7 cellular contexts compared by ENCODE assay signal in the genomic region with DNA sequence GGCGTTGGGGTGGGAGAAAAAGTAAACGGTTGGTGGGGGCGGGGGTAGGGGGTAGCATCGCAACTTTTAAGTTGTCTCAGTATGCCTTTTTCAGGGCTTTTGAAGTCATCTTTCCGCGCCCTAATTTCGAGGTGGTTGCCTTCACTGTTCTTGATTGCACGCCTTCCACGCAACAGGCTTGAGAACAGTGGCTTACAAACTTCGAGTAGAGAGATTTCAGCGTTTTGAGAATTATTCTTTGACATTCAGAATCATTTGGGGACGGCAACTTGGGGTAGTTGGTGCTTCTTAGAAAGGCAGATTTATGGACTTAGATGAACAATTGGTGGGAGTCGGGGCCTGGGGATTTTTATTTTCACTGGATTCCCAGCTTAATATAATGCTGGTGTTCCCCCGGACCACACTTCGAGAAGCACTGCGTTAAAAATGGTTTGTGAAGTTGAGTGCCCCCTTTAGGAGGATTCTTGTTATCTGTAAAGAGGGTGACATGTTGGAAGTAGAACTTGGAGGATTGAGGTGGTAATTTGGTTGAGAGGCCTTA. TPM values are rescaled to one million over a fixed set of nuclear protein-coding genes. Genes with fewer than 3 reads are reported as not detected.
DNase-seq lines count a peak whose midpoint lies in the region; ATAC-seq, FAIRE-seq and TF ChIP-seq lines count a peak whose summit lies in the region.

No MANE protein-coding gene starts in this region.

- DNase-seq in HCEC 1CT (peak; percentile 73), NCI-H226 (peak; percentile 36), esophagus squamous epithelium (lab: John Stamatoyannopoulos, UW) (no peak), naive B cell (peak; percentile 40), type B pancreatic cell (ENCODE audit: extremely low spot score, unreplicated experiment) (no peak)
- DNase-seq in activated CD4-positive, alpha-beta T cell treated with anti-CD3 and anti-CD28 coated beads, Interleukin-2, amount 50 U/mL, for 48 hours, result peak; percentile 46 to 52

- peaks cover 0 to 36% (median 0%) of the 10 kb centered on the region in 3 donors for H3K36me3 ChIP-seq in esophagus squamous epithelium

- H3K4me1 Mint-ChIP-seq in naive B cell (peaks cover 29 to 43% (median 42%) of the 10 kb centered on the region in 3 donors), type B pancreatic cell (ENCODE audit: unreplicated experiment) (peaks cover 33% of the 10 kb centered on the region)

- peaks cover 16 to 59% (median 21%) of the 10 kb centered on the region in 3 donors for H3K4me1 ChIP-seq in esophagus squamous epithelium

- TF ChIP-seq CTCF in esophagus squamous epithelium (IDR thresholded peaks at IDR 0.05) (peak in 5 of 6 experiments; percentile 8 to 36 (median 26)), type B pancreatic cell (conservative IDR thresholded peaks at IDR 0.05) (peak; percentile 63)

- peak overlapping the region; percentile 97 to 99 (median 99) for H3K27ac ChIP-seq in esophagus squamous epithelium

- ATAC-seq in naive B cell (ENCODE audit: low read depth in 2 of 2), result peak; percentile 20

- H3K27me3 Mint-ChIP-seq in naive B cell, result no peaks in the 10 kb centered on the region
- no peaks in the 10 kb centered on the region for H3K27me3 Mint-ChIP-seq in type B pancreatic cell

- TF ChIP-seq POLR2A in esophagus squamous epithelium (IDR thresholded peaks at IDR 0.05), result no peak

- no peaks in the 10 kb centered on the region for H3K9me3 Mint-ChIP-seq in naive B cell
- H3K9me3 Mint-ChIP-seq in type B pancreatic cell, result no peaks in the 10 kb centered on the region

- intact Hi-C loops in esophagus squamous epithelium (cut with DNase I), result no loop called here

- peak; percentile 60 for FAIRE-seq in G401.6 (lab: Jason Lieb, UNC)

- H3K4me3 Mint-ChIP-seq in naive B cell (peak overlapping the region; percentile 80 to 96 (median 91)), type B pancreatic cell (peak overlapping the region; percentile 95)

- WGBS in esophagus squamous epithelium, 2 donors, result 0 to 1% methylated on average over 16 of the region's 16 CpGs

- peaks cover 0 to 5% of the 10 kb centered on the region in 2 donors for H3K36me3 Mint-ChIP-seq in naive B cell
- H3K36me3 Mint-ChIP-seq in type B pancreatic cell, result peaks cover 28% of the 10 kb centered on the region

- peak overlapping the region; percentile 85 to 97 (median 93) for H3K27ac Mint-ChIP-seq in naive B cell
- peak overlapping the region; percentile 87 for H3K27ac Mint-ChIP-seq in type B pancreatic cell

- H3K27me3 ChIP-seq in esophagus squamous epithelium, result no peaks in the 10 kb centered on the region

- peak overlapping the region; percentile 83 to 96 (median 94) for H3K4me3 ChIP-seq in esophagus squamous epithelium

- H3K9me3 ChIP-seq in esophagus squamous epithelium, result no peaks in the 10 kb centered on the region

RNA-seq across cellular contexts. Expression of a gene that starts 0.9 kb away (rescaled TPM):
- 10 to 100 TPM; 22.7 to 38.9 (median 30.6) TPM for total RNA-seq in esophagus squamous epithelium
- 10 to 100 TPM; 18.0 to 42.7 (median 30.2) TPM for polyA plus RNA-seq in naive B cell (ENCODE audit: low read depth in 6 of 6)
- 86.5 and 100 TPM in 2 replicates for total RNA-seq in type B pancreatic cell (ENCODE audit: low replicate concordance)

Comparison
In these comparisons a context has a peak if more than half of its experiments do, and no peak if none do; other contexts are left out.
1. DNase-seq: peak in HCEC 1CT (single experiment), NCI-H226 (single experiment), activated CD4-positive, alpha-beta T cell treated with anti-CD3 and anti-CD28 coated beads, Interleukin-2, amount 50 U/mL, for 48 hours (2 of 2) and naive B cell (single experiment); none in esophagus squamous epithelium (single experiment) and type B pancreatic cell (single experiment).